ENCODE assay signal across 8 cellular contexts in the genomic region with DNA sequence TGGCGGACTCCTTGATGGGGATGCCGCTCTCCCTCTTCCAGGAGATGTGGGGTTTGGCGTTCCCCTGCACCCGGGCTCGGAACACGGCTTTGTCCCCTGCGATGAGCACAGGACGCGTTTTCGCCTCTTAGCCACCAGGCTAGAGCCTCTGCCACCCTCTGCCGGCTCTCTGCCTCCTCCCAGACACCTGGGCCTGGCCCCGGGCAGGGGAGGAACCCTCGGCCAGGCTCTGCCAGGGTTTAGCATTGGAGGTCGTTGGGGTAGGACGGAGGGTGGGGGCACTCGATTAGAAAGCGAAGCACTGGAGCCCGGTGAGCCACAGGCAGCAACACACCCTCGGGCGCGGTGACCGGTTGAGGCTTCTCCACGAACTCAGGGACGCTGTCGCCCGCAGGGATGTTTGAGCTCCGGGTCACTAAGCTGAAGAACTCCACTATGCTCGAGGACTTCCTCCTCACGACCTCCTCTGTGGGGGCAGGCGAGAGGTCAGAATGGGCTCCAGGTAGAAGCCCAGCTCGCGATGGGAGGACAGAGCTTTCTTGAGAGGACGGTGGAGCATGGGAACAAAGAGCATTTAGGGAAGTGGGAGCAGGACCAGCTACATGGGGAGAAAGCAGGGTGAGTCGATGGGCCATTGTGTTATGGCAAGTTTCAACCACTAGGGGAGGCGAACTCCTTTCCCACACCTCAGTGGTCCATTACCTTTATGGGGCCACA. TPM values are rescaled to one million over a fixed set of nuclear protein-coding genes. Genes with fewer than 3 reads are reported as not detected.
DNase-seq lines count a peak whose midpoint lies in the region; ATAC-seq and TF ChIP-seq lines count a peak whose summit lies in the region.

No MANE protein-coding gene starts in this region.

- H3K27ac ChIP-seq in suprapubic skin: peak overlapping the region; percentile 58

- H3K4me3 ChIP-seq in suprapubic skin: peak overlapping the region; percentile 65

- peaks cover 20% of the 10 kb centered on the region for H3K4me1 ChIP-seq in suprapubic skin

- H3K36me3 Mint-ChIP-seq in activated CD4-positive, alpha-beta T cell treated with anti-CD3 and anti-CD28 coated beads, Interleukin-2, amount 10 ng/mL, durations not matched to agents 7 days and 5 days (ENCODE audit: low read depth): no peaks in the 10 kb centered on the region
- H3K36me3 Mint-ChIP-seq in mesothelial cell of epicardium: no peaks in the 10 kb centered on the region

- peaks cover 8% of the 10 kb centered on the region for H3K27me3 Mint-ChIP-seq in activated CD4-positive, alpha-beta T cell treated with anti-CD3 and anti-CD28 coated beads, Interleukin-2, amount 10 ng/mL, durations not matched to agents 7 days and 5 days
- H3K27me3 Mint-ChIP-seq in mesothelial cell of epicardium (ENCODE audit: low read depth): peaks cover 28% of the 10 kb centered on the region

- no peaks in the 10 kb centered on the region for H3K9me3 ChIP-seq in suprapubic skin

- H3K4me3 Mint-ChIP-seq in activated CD4-positive, alpha-beta T cell treated with anti-CD3 and anti-CD28 coated beads, Interleukin-2, amount 10 ng/mL, durations not matched to agents 7 days and 5 days: peak overlapping the region; percentile 73
- H3K4me3 Mint-ChIP-seq in mesothelial cell of epicardium: peak overlapping the region; percentile 81

- H3K27me3 ChIP-seq in suprapubic skin: no peaks in the 10 kb centered on the region

- WGBS in suprapubic skin: 4% methylated on average over 23 of the region's 35 CpGs

- peaks cover 3% of the 10 kb centered on the region for H3K4me1 Mint-ChIP-seq in activated CD4-positive, alpha-beta T cell treated with anti-CD3 and anti-CD28 coated beads, Interleukin-2, amount 10 ng/mL, durations not matched to agents 7 days and 5 days
- H3K4me1 Mint-ChIP-seq in mesothelial cell of epicardium: peaks cover 19% of the 10 kb centered on the region

- peak; percentile 32 to 33 for DNase-seq in activated CD4-positive, alpha-beta T cell treated with anti-CD3 and anti-CD28 coated beads for 24 hours (ENCODE audit: low read depth in 2 of 2)
- DNase-seq in activated CD4-positive, alpha-beta T cell treated with anti-CD3 and anti-CD28 coated beads for 1 hour: no peak
- DNase-seq in NCI-H1105 (lab: John Stamatoyannopoulos, UW) (peak; percentile 43), mesothelial cell of epicardium (ENCODE audit: low spot score in 2 of 2, unreplicated experiment in 2 of 2) (peak in 1 of 2 experiments; percentile 57), suprapubic skin (ENCODE audit: low spot score in 2 of 2) (no peak)
- DNase-seq in activated CD4-positive, alpha-beta T cell treated with anti-CD3 and anti-CD28 coated beads, Interleukin-2, amount 10 ng/mL, durations not matched to agents 7 days and 5 days: peak; percentile 55
- peak; percentile 20 for DNase-seq in effector CD4-positive, alpha-beta T cell

- ATAC-seq in HG02588 (IDR thresholded peaks at IDR 0.05; ENCODE audit: unreplicated experiment): peak; percentile 62

- no peak overlapping the region for H3K27ac Mint-ChIP-seq in activated CD4-positive, alpha-beta T cell treated with anti-CD3 and anti-CD28 coated beads, Interleukin-2, amount 10 ng/mL, durations not matched to agents 7 days and 5 days
- peak overlapping the region; percentile 73 for H3K27ac Mint-ChIP-seq in mesothelial cell of epicardium

- no peaks in the 10 kb centered on the region for H3K9me3 Mint-ChIP-seq in activated CD4-positive, alpha-beta T cell treated with anti-CD3 and anti-CD28 coated beads, Interleukin-2, amount 10 ng/mL, durations not matched to agents 7 days and 5 days
- no peaks in the 10 kb centered on the region for H3K9me3 Mint-ChIP-seq in mesothelial cell of epicardium

- CTCF ChIA-PET in activated CD4-positive, alpha-beta T cell treated with anti-CD3 and anti-CD28 coated beads, Interleukin-2, amount 10 ng/mL, durations not matched to agents 7 days and 5 days (lab: Charles Lee): interaction anchor here (0.5 to 3.2 kb wide), 27 partner anchors 9 to 466 kb away, joined by 3 to 24 read pairs (median 4); a partner anchor contains a TSS

- no peaks in the 10 kb centered on the region for H3K36me3 ChIP-seq in suprapubic skin

- TF ChIP-seq CTCF in mesothelial cell of epicardium (IDR thresholded peaks at IDR 0.05; ENCODE audit: unreplicated experiment) (peak; percentile 93), suprapubic skin (IDR thresholded peaks at IDR 0.05) (peak; percentile 49 to 76)

- no peak for TF ChIP-seq POLR2A in suprapubic skin (IDR thresholded peaks at IDR 0.05)

- POLR2A ChIA-PET in activated CD4-positive, alpha-beta T cell treated with anti-CD3 and anti-CD28 coated beads, Interleukin-2, amount 10 ng/mL, durations not matched to agents 7 days and 5 days (lab: Charles Lee): no interaction called here

- no peak for TF ChIP-seq EP300 in suprapubic skin (IDR thresholded peaks at IDR 0.05)

RNA-seq across cellular contexts. Expression of a gene that starts 4.3 kb away (rescaled TPM):
- under 1 TPM in 1 of 2 experiments, not detected in 1; 0.05 TPM for total RNA-seq in activated CD4-positive, alpha-beta T cell treated with anti-CD3 and anti-CD28 coated beads, Interleukin-2, amount 10 ng/mL, durations not matched to agents 7 days and 5 days
- 0.24 to 0.47 TPM (median 0.45 TPM) in 3 replicates for total RNA-seq in mesothelial cell of epicardium
- 1 to 10 TPM in 1 of 4 donors, not detected in 3; 2.3 TPM for total RNA-seq in suprapubic skin

RNA-seq across cellular contexts. Expression of a gene that starts 23.2 kb away (rescaled TPM):
- total RNA-seq in activated CD4-positive, alpha-beta T cell treated with anti-CD3 and anti-CD28 coated beads, Interleukin-2, amount 10 ng/mL, durations not matched to agents 7 days and 5 days: under 1 TPM; 0.25 to 0.42 TPM
- total RNA-seq in mesothelial cell of epicardium (6.6 to 7.9 TPM (median 7.4 TPM) in 3 replicates), suprapubic skin (10 to 100 TPM; 17.1 to 57.0 (median 41.1) TPM)

Comparison
In these comparisons a context has a peak if more than half of its experiments do, and no peak if none do; other contexts are left out.
1. DNase-seq: peak in activated CD4-positive, alpha-beta T cell treated with anti-CD3 and anti-CD28 coated beads for 24 hours (2 of 2), NCI-H1105 (single experiment), activated CD4-positive, alpha-beta T cell treated with anti-CD3 and anti-CD28 coated beads, Interleukin-2, amount 10 ng/mL, durations not matched to agents 7 days and 5 days (single experiment) and effector CD4-positive, alpha-beta T cell (single experiment); none in activated CD4-positive, alpha-beta T cell treated with anti-CD3 and anti-CD28 coated beads for 1 hour (single experiment) and suprapubic skin (0 of 2).